In genomic region chr20:38013891-38014290, GRCh38 we compare ENCODE assay signal across 31 cellular contexts.
"Had no signal": no experiment of that assay in that cellular context is flagged by ENCODE, and none has a peak within 500 bp of the region (broad histone marks: within the 10 kb centered on the region; RNA-seq: fewer than 3 reads in every experiment).

No MANE protein-coding gene starts in this region.

- H3K4me1 ChIP-seq: ascending aorta, breast epithelium had no signal

- H3K4me3 Mint-ChIP-seq: activated B cell treated with CpG ODN at 0.5 μM for 24 hours; activated CD4-positive, alpha-beta memory T cell treated with anti-CD3 and anti-CD28 coated beads, Interleukin-2, amount 10 ng/mL, durations not matched to agents 7 days and 5 days; activated CD4-positive, alpha-beta T cell treated with anti-CD3 and anti-CD28 coated beads, Interleukin-2, amount 10 ng/mL, durations not matched to agents 24 days and 14 days; activated naive CD8-positive, alpha-beta T cell treated with anti-CD3 and anti-CD28 coated beads, Interleukin-2, amount 10 ng/mL, durations not matched to agents 7 days and 5 days; activated T-cell treated with anti-CD3 and anti-CD28 coated beads, Interleukin-2, amount 50 U/mL, for 4 hours; activated T-helper 17 cell treated with anti-CD3 and anti-CD28 coated beads, Interleukin-2, amount 50 U/mL, for 72 hours; brain; dendritic cell treated with granulocyte-macrophage colony-stimulating factor and Interleukin-4, amounts not matched to agents 40 ng/mL and 50 ng/mL, for 4 days; effector memory CD8-positive, alpha-beta T cell; T-cell; T-helper 1 cell treated with Interleukin-12 subunit alpha and Interleukin-12 subunit beta and Interleukin-4 antibody, amounts not matched to agents 30 μg/mL and 1 μg/mL, for 36 hours; T-helper 2 cell treated with Interferon-gamma antibody and Interleukin-4, amounts not matched to agents 5 μg/mL and 100 μg/mL, for 36 hours had no signal

- H3K27ac Mint-ChIP-seq: activated B cell treated with CpG ODN at 0.5 μM for 24 hours; activated CD4-positive, alpha-beta memory T cell treated with anti-CD3 and anti-CD28 coated beads, Interleukin-2, amount 10 ng/mL, durations not matched to agents 7 days and 5 days; activated CD4-positive, alpha-beta T cell treated with anti-CD3 and anti-CD28 coated beads, Interleukin-2, amount 10 ng/mL, durations not matched to agents 24 days and 14 days; activated naive CD8-positive, alpha-beta T cell treated with anti-CD3 and anti-CD28 coated beads, Interleukin-2, amount 10 ng/mL, durations not matched to agents 7 days and 5 days; brain; dendritic cell treated with granulocyte-macrophage colony-stimulating factor and Interleukin-4, amounts not matched to agents 40 ng/mL and 50 ng/mL, for 4 days; T-cell; T-helper 1 cell treated with Interleukin-12 subunit alpha and Interleukin-12 subunit beta and Interleukin-4 antibody, amounts not matched to agents 30 μg/mL and 1 μg/mL, for 36 hours; T-helper 2 cell treated with Interferon-gamma antibody and Interleukin-4, amounts not matched to agents 5 μg/mL and 100 μg/mL, for 36 hours had no signal

- H3K27ac ChIP-seq: ascending aorta, breast epithelium, cardiac muscle cell, coronary artery, WERI-Rb-1 had no signal

- DNase-seq: activated B cell treated with CpG ODN at 0.5 μM for 24 hours; activated CD4-positive, alpha-beta memory T cell treated with anti-CD3 and anti-CD28 coated beads, Interleukin-2, amount 10 ng/mL, durations not matched to agents 7 days and 5 days; activated CD4-positive, alpha-beta T cell treated with anti-CD3 and anti-CD28 coated beads, Interleukin-2, amount 10 ng/mL, durations not matched to agents 24 days and 14 days; activated CD4-positive, alpha-beta T cell treated with anti-CD3 and anti-CD28 coated beads, Interleukin-2, amount 50 U/mL, for 4 hours; activated effector memory CD4-positive, alpha-beta T cell treated with Interleukin-2 at 50 U/mL for 16 hours; activated gamma-delta T cell treated with Interleukin-2 at 50 U/mL for 16 hours; activated naive CD4-positive, alpha-beta T cell treated with Interleukin-2 at 50 U/mL for 16 hours; activated naive CD8-positive, alpha-beta T cell treated with anti-CD3 and anti-CD28 coated beads, Interleukin-2, amount 10 ng/mL, durations not matched to agents 7 days and 5 days; activated T-cell treated with anti-CD3 and anti-CD28 coated beads, Interleukin-2, amount 50 U/mL, for 4 hours; central memory CD4-positive, alpha-beta T cell; effector CD4-positive, alpha-beta T cell; effector memory CD8-positive, alpha-beta T cell; foreskin fibroblast; head of caudate nucleus; SW 1271; T-cell; T1000; WERI-Rb-1 had no signal

- H3K27me3 ChIP-seq: ascending aorta, breast epithelium, cardiac muscle cell had no signal

- FAIRE-seq: frontal cortex had no signal

- H3K4me1 Mint-ChIP-seq: activated CD4-positive, alpha-beta T cell treated with anti-CD3 and anti-CD28 coated beads, Interleukin-2, amount 10 ng/mL, durations not matched to agents 24 days and 14 days; activated naive CD8-positive, alpha-beta T cell treated with anti-CD3 and anti-CD28 coated beads, Interleukin-2, amount 10 ng/mL, durations not matched to agents 7 days and 5 days; brain had no signal

- H3K4me3 ChIP-seq: ascending aorta, breast epithelium, cardiac muscle cell, coronary artery had no signal

- ATAC-seq: activated CD4-positive, CD25-positive, alpha-beta regulatory T cell treated with anti-CD3 and anti-CD28 coated beads, Interleukin-2, amount 50 U/mL, for 24 hours; activated naive CD4-positive, alpha-beta T cell treated with anti-CD3 and anti-CD28 coated beads, Interleukin-2, amount 50 U/mL, for 72 hours; activated T-cell treated with anti-CD3 and anti-CD28 coated beads, Interleukin-2, amount 50 U/mL, for 4 hours; activated T-helper 17 cell treated with anti-CD3 and anti-CD28 coated beads, Interleukin-2, amount 50 U/mL, for 72 hours; effector memory CD8-positive, alpha-beta T cell; esophagus mucosa; T-cell had no signal

- H3K27me3 Mint-ChIP-seq: activated B cell treated with CpG ODN at 0.5 μM for 24 hours; activated CD4-positive, alpha-beta memory T cell treated with anti-CD3 and anti-CD28 coated beads, Interleukin-2, amount 10 ng/mL, durations not matched to agents 7 days and 5 days; activated CD4-positive, alpha-beta T cell treated with anti-CD3 and anti-CD28 coated beads, Interleukin-2, amount 10 ng/mL, durations not matched to agents 24 days and 14 days; activated naive CD8-positive, alpha-beta T cell treated with anti-CD3 and anti-CD28 coated beads, Interleukin-2, amount 10 ng/mL, durations not matched to agents 7 days and 5 days; activated T-helper 17 cell treated with anti-CD3 and anti-CD28 coated beads, Interleukin-2, amount 50 U/mL, for 72 hours; brain; dendritic cell treated with granulocyte-macrophage colony-stimulating factor and Interleukin-4, amounts not matched to agents 40 ng/mL and 50 ng/mL, for 4 days; effector memory CD8-positive, alpha-beta T cell; T-cell had no signal
